Comparison of ENCODE assay signal across 25 cellular contexts in genomic region chr7:34066411-34066810, GRCh38.
"Had no signal": no experiment of that assay in that cellular context is flagged by ENCODE, and none has a peak within 500 bp of the region (broad histone marks: within the 10 kb centered on the region; RNA-seq: fewer than 3 reads in every experiment).

No MANE protein-coding gene starts in this region.

- DNase-seq: activated CD4-positive, alpha-beta T cell treated with anti-CD3 and anti-CD28 coated beads, Interleukin-2, amount 10 ng/mL, durations not matched to agents 24 days and 14 days; activated CD4-positive, alpha-beta T cell treated with anti-CD3 and anti-CD28 coated beads, Interleukin-2, amount 50 U/mL, for 4 hours; activated CD8-positive, alpha-beta T cell treated with anti-CD3 and anti-CD28 coated beads for 36 hours; activated effector memory CD4-positive, alpha-beta T cell treated with anti-CD3 and anti-CD28 coated beads, Interleukin-2, amount 50 U/mL, for 16 hours; activated naive CD4-positive, alpha-beta T cell; activated naive CD4-positive, alpha-beta T cell treated with anti-CD3 and anti-CD28 coated beads, Interleukin-2, amount 50 U/mL, for 16 hours; activated naive CD8-positive, alpha-beta T cell treated with anti-CD3 and anti-CD28 coated beads for 36 hours; activated T-cell treated with anti-CD3 and anti-CD28 coated beads, Interleukin-2, amount 50 U/mL, for 1 hour; activated T-cell treated with anti-CD3 and anti-CD28 coated beads, Interleukin-2, amount 50 U/mL, for 72 hours; amniotic stem cell; aorta; brain microvascular endothelial cell; cerebellar nuclear complex; Kasumi-1; MG63; MV-4-11; NCI-H1436 treated with DMSO at 0.1 percent for 48 hours; Peyer's patch; RPMI8226; SIG-M5; SW 1271; T1000; WERI-Rb-1 had no signal

- H3K27ac ChIP-seq: brain microvascular endothelial cell, Peyer's patch, WERI-Rb-1 had no signal

- H3K36me3 ChIP-seq: brain microvascular endothelial cell, Peyer's patch, WERI-Rb-1 had no signal

- H3K9me3 ChIP-seq: MG63, Peyer's patch had no signal

- ATAC-seq: activated CD8-positive, alpha-beta T cell treated with anti-CD3 and anti-CD28 coated beads for 36 hours; activated T-cell treated with anti-CD3 and anti-CD28 coated beads, Interleukin-2, amount 50 U/mL, for 72 hours; activated T-helper 17 cell treated with anti-CD3 and anti-CD28 coated beads, Interleukin-2, amount 50 U/mL, for 72 hours; PC-3 had no signal

- H3K27me3 ChIP-seq: brain microvascular endothelial cell, MG63, Peyer's patch had no signal

- H3K4me3 ChIP-seq: MG63, Peyer's patch had no signal
